Comparison of ENCODE assay signal across 9 cellular contexts in genomic region chr5:1555011-1555807, GRCh38. TPM values are rescaled to one million over a fixed set of nuclear protein-coding genes. Genes with fewer than 3 reads are reported as not detected.
DNase-seq lines count a peak whose midpoint lies in the region; ATAC-seq, FAIRE-seq and TF ChIP-seq lines count a peak whose summit lies in the region.
"Had no signal": no experiment of that assay in that cellular context is flagged by ENCODE, and none has a peak within 500 bp of the region (broad histone marks: within the 10 kb centered on the region; RNA-seq: fewer than 3 reads in every experiment).

No MANE protein-coding gene starts in this region.

- ATAC-seq in sciatic nerve (no peak), HG02970 (IDR thresholded peaks at IDR 0.05; ENCODE audit: low FRiP score, unreplicated experiment) (no peak)

- DNase-seq in GM10266 (ENCODE audit: extremely low spot score) = peak; percentile 25
- DNase-seq in NCI-H2196 (lab: John Stamatoyannopoulos, UW; ENCODE audit: unreplicated experiment) = peak; percentile 95
- peak; percentile 57 to 84 for DNase-seq in cardiac fibroblast (ENCODE audit: low read depth in 2 of 2)
- peak; percentile 49 for DNase-seq in sciatic nerve (ENCODE audit: low spot score)
- no peak for DNase-seq in C1 segment of cervical spinal cord (lab: John Stamatoyannopoulos, UW)
- DNase-seq in T-helper 9 cell = no peak
- no peak for DNase-seq in GM12891 (ENCODE audit: insufficient read length, low spot score)

- TF ChIP-seq CTCF in GM10266 (IDR thresholded peaks at IDR 0.05; ENCODE audit: control insufficient read depth, insufficient read depth, low read depth, missing control alignments) (no peak), cardiac fibroblast (IDR thresholded peaks at IDR 0.05; ENCODE audit: low read depth, low read length) (no peak)

- intact Hi-C loops in sciatic nerve (cut with DNase I) = no loop called here

- FAIRE-seq in GM12891 (lab: Jason Lieb, UNC) = no peak
- FAIRE-seq: TTC549 had no signal

- H3K4me3 ChIP-seq in cardiac fibroblast (replicated peaks in 1 of 2; ENCODE audit: low read depth in 2 of 2, low read length in 2 of 2) = no peak overlapping the region

- TF ChIP-seq POLR2A in GM12891 (IDR thresholded peaks at IDR 0.05; ENCODE audit: low read depth, low read length) = no peak

TF ChIP-seq in GM12891, 5 proteins besides CTCF, POLR2A, EP300 and RAD21:
- TF ChIP-seq POU2F2 (IDR thresholded peaks at IDR 0.05; ENCODE audit: low read depth, low read length) (no peak), POLR2AphosphoS5 (IDR thresholded peaks at IDR 0.05; ENCODE audit: low read depth, low read length) (no peak), TAF1 (IDR thresholded peaks at IDR 0.05; ENCODE audit: low read depth, low read length) (no peak), PAX5 (IDR thresholded peaks at IDR 0.05; ENCODE audit: insufficient read depth, low read length, severe bottlenecking) (no peak), SPI1 (IDR thresholded peaks at IDR 0.05; ENCODE audit: low read depth, low read length) (no peak)

RNA-seq across cellular contexts. Expression of gene LPCAT1, which starts 31.4 kb away (rescaled TPM):
- 44.4 TPM for total RNA-seq in sciatic nerve
- polyA plus RNA-seq in GM12891 (2012; ENCODE audit: low read depth, missing spikeins) = 54.4 TPM

Comparison
In these comparisons a context has a peak if more than half of its experiments do, and no peak if none do; other contexts are left out.
1. DNase-seq: peak in GM10266 (single experiment), NCI-H2196 (single experiment), cardiac fibroblast (2 of 2) and sciatic nerve (single experiment); none in C1 segment of cervical spinal cord (0 of 14), T-helper 9 cell (single experiment) and GM12891 (single experiment).